Comparison of ENCODE assay signal across 21 cellular contexts in genomic region chr16:19213885-19214284, GRCh38. TPM values are rescaled to one million over a fixed set of nuclear protein-coding genes. Genes with fewer than 3 reads are reported as not detected.
DNase-seq lines count a peak whose midpoint lies in the region; TF ChIP-seq lines count a peak whose summit lies in the region.
"Had no signal": no experiment of that assay in that cellular context is flagged by ENCODE, and none has a peak within 500 bp of the region (broad histone marks: within the 10 kb centered on the region; RNA-seq: fewer than 3 reads in every experiment).

No MANE protein-coding gene starts in this region.

- H3K4me3 ChIP-seq in GM12864 (ENCODE audit: low read depth, low read length): no peak overlapping the region
- H3K4me3 ChIP-seq in endodermal cell (ENCODE audit: low read length): no peak overlapping the region
- H3K4me3 ChIP-seq: mucosa of descending colon, Peyer's patch, tibial artery had no signal

- H3K36me3 ChIP-seq in endodermal cell (ENCODE audit: control insufficient read depth, insufficient read depth, low read length): peaks cover 43% of the 10 kb centered on the region
- H3K36me3 ChIP-seq: Peyer's patch, tibial artery had no signal

- H3K4me1 Mint-ChIP-seq in endodermal cell (peaks cover 6% of the 10 kb centered on the region), mesothelial cell of epicardium (no peaks in the 10 kb centered on the region)

- H3K27ac Mint-ChIP-seq in endodermal cell (no peak overlapping the region), mesothelial cell of epicardium (no peak overlapping the region)
- H3K27ac Mint-ChIP-seq: activated T-cell treated with anti-CD3 and anti-CD28 coated beads, Interleukin-2, amount 50 U/mL, for 72 hours; CD4-positive, alpha-beta T cell; T-helper 1 cell treated with Interleukin-12 subunit alpha and Interleukin-12 subunit beta and Interleukin-4 antibody, amounts not matched to agents 30 μg/mL and 1 μg/mL, for 36 hours had no signal

- H3K36me3 Mint-ChIP-seq in endodermal cell (ENCODE audit: low read depth) (peaks cover 30% of the 10 kb centered on the region), mesothelial cell of epicardium (peaks cover 11% of the 10 kb centered on the region)

- peaks cover 45% of the 10 kb centered on the region for H3K9me3 ChIP-seq in endodermal cell (ENCODE audit: control insufficient read depth, low read length)
- H3K9me3 ChIP-seq: tibial artery had no signal

- H3K27ac ChIP-seq in endodermal cell (ENCODE audit: low read depth, low read length): no peak overlapping the region
- H3K27ac ChIP-seq: Peyer's patch, tibial artery had no signal

- no peaks in the 10 kb centered on the region for H3K27me3 ChIP-seq in endodermal cell (ENCODE audit: control insufficient read depth, insufficient read depth, low read length, poor library complexity, severe bottlenecking)
- H3K27me3 ChIP-seq: Peyer's patch, tibial artery had no signal

- H3K9me3 Mint-ChIP-seq in endodermal cell (peaks cover 29% of the 10 kb centered on the region), mesothelial cell of epicardium (peaks cover 18% of the 10 kb centered on the region)
- H3K9me3 Mint-ChIP-seq: CD4-positive, alpha-beta T cell had no signal

- peak; percentile 26 for DNase-seq in DMS 273 (lab: John Stamatoyannopoulos, UW; ENCODE audit: unreplicated experiment)
- no peak for DNase-seq in DMS 273 treated with DMSO at 0.1 percent for 48 hours (lab: John Stamatoyannopoulos, UW)
- no peak for DNase-seq in GM12864 (ENCODE audit: low read depth)
- DNase-seq in NCI-H69 (lab: John Stamatoyannopoulos, UW): peak; percentile 54
- DNase-seq in endodermal cell: peak; percentile 70
- no peak for DNase-seq in dedifferentiated amniotic fluid mesenchymal stem cell (ENCODE audit: extremely low spot score)
- DNase-seq in mesothelial cell of epicardium (ENCODE audit: low spot score in 2 of 2, unreplicated experiment in 2 of 2): no peak
- DNase-seq in putamen (ENCODE audit: low spot score): no peak
- DNase-seq: 8988T; activated CD4-positive, alpha-beta T cell treated with anti-CD3 and anti-CD28 coated beads for 4 hours; activated T-cell treated with anti-CD3 and anti-CD28 coated beads, Interleukin-2, amount 50 U/mL, for 72 hours; CD4-positive, alpha-beta T cell; effector memory CD4-positive, alpha-beta T cell; HCEC 1CT; hippocampal formation; mucosa of descending colon; NCI-H1436; Peyer's patch; stimulated activated CD4-positive, alpha-beta T cell treated with anti-CD3 and anti-CD28 coated beads, Interleukin-4, amount 100 ng/mL, for 24 hours; tibial artery had no signal

- H3K4me3 Mint-ChIP-seq in endodermal cell (no peak overlapping the region), mesothelial cell of epicardium (no peak overlapping the region)
- H3K4me3 Mint-ChIP-seq: activated T-cell treated with anti-CD3 and anti-CD28 coated beads, Interleukin-2, amount 50 U/mL, for 72 hours; CD4-positive, alpha-beta T cell; T-helper 1 cell treated with Interleukin-12 subunit alpha and Interleukin-12 subunit beta and Interleukin-4 antibody, amounts not matched to agents 30 μg/mL and 1 μg/mL, for 36 hours had no signal

- H3K27me3 Mint-ChIP-seq in endodermal cell (ENCODE audit: insufficient read depth) (no peaks in the 10 kb centered on the region), mesothelial cell of epicardium (ENCODE audit: low read depth) (no peaks in the 10 kb centered on the region)
- H3K27me3 Mint-ChIP-seq: CD4-positive, alpha-beta T cell had no signal

- no peak overlapping the region for H3K9ac ChIP-seq in endodermal cell (ENCODE audit: extremely low read depth, low read length, poor library complexity, severe bottlenecking)

- no peaks in the 10 kb centered on the region for H3K4me1 ChIP-seq in endodermal cell (ENCODE audit: control insufficient read depth, insufficient read depth, low read length)
- H3K4me1 ChIP-seq: Peyer's patch, tibial artery had no signal

- peak; percentile 22 for TF ChIP-seq CTCF in GM12864 (IDR thresholded peaks at IDR 0.05; ENCODE audit: low read depth, low read length, missing control alignments)
- TF ChIP-seq CTCF in endodermal cell (conservative IDR thresholded peaks at IDR 0.05): peak; percentile 66
- no peak for TF ChIP-seq CTCF in mesothelial cell of epicardium (IDR thresholded peaks at IDR 0.05; ENCODE audit: unreplicated experiment)

RNA-seq across cellular contexts. Expression of gene SYT17, which starts 45.8 kb away (rescaled TPM):
- total RNA-seq in endodermal cell (10 to 100 TPM; 11.2 to 11.5 TPM), mesothelial cell of epicardium (7.4 to 8.6 TPM (median 7.5 TPM) in 3 replicates)
- 7.0 TPM for polyA plus RNA-seq in endodermal cell (2013, experiment 1 of 2)
- 7.9 TPM for polyA plus RNA-seq in endodermal cell (2013, experiment 2 of 2)
- total RNA-seq: CD4-positive, alpha-beta T cell had no signal

Comparison
In these comparisons a context has a peak if more than half of its experiments do, and no peak if none do; other contexts are left out.
1. DNase-seq: peak in DMS 273 (single experiment), NCI-H69 (single experiment) and endodermal cell (single experiment); none in DMS 273 treated with DMSO at 0.1 percent for 48 hours (single experiment), GM12864 (single experiment), dedifferentiated amniotic fluid mesenchymal stem cell (single experiment), mesothelial cell of epicardium (0 of 2) and putamen (single experiment).